ENCODE assay signal across 32 cellular contexts in genomic region chr14:74419086-74419485, GRCh38. TPM values are rescaled to one million over a fixed set of nuclear protein-coding genes. Genes with fewer than 3 reads are reported as not detected.
"Had no signal": no experiment of that assay in that cellular context is flagged by ENCODE, and none has a peak within 500 bp of the region (broad histone marks: within the 10 kb centered on the region; RNA-seq: fewer than 3 reads in every experiment).

No MANE protein-coding gene starts in this region.

- H3K4me1 Mint-ChIP-seq: activated CD4-positive, alpha-beta memory T cell treated with anti-CD3 and anti-CD28 coated beads, Interleukin-2, amount 10 ng/mL, durations not matched to agents 7 days and 5 days; activated CD4-positive, alpha-beta T cell treated with anti-CD3 and anti-CD28 coated beads, Interleukin-2, amount 10 ng/mL, durations not matched to agents 7 days and 5 days; activated naive CD4-positive, alpha-beta T cell treated with anti-CD3 and anti-CD28 coated beads, Interleukin-2, amount 50 U/mL, for 24 hours; activated naive CD8-positive, alpha-beta T cell treated with anti-CD3 and anti-CD28 coated beads for 36 hours; activated naive CD8-positive, alpha-beta T cell treated with anti-CD3 and anti-CD28 coated beads, Interleukin-2, amount 50 U/mL, for 24 hours had no signal

- H3K4me1 ChIP-seq: adrenal gland, esophagus muscularis mucosa, foreskin keratinocyte, gastrocnemius medialis, heart left ventricle had no signal

- ATAC-seq: activated naive CD8-positive, alpha-beta T cell treated with anti-CD3 and anti-CD28 coated beads, Interleukin-2, amount 50 U/mL, for 24 hours; activated T-cell treated with anti-CD3 and anti-CD28 coated beads, Interleukin-2, amount 50 U/mL, for 72 hours; body of pancreas; foreskin keratinocyte; gastrocnemius medialis; WTC11 had no signal

- H3K9me3 Mint-ChIP-seq: activated CD4-positive, alpha-beta memory T cell treated with anti-CD3 and anti-CD28 coated beads, Interleukin-2, amount 10 ng/mL, durations not matched to agents 7 days and 5 days; activated CD4-positive, alpha-beta T cell treated with anti-CD3 and anti-CD28 coated beads, Interleukin-2, amount 10 ng/mL, durations not matched to agents 7 days and 5 days; activated naive CD4-positive, alpha-beta T cell treated with anti-CD3 and anti-CD28 coated beads for 36 hours; activated naive CD4-positive, alpha-beta T cell treated with anti-CD3 and anti-CD28 coated beads, Interleukin-2, amount 50 U/mL, for 24 hours; activated naive CD8-positive, alpha-beta T cell treated with anti-CD3 and anti-CD28 coated beads for 36 hours; activated naive CD8-positive, alpha-beta T cell treated with anti-CD3 and anti-CD28 coated beads, Interleukin-2, amount 50 U/mL, for 24 hours; activated T-cell treated with anti-CD3 and anti-CD28 coated beads, Interleukin-2, amount 50 U/mL, for 24 hours; dendritic cell treated with granulocyte-macrophage colony-stimulating factor and Interleukin-4, amounts not matched to agents 40 ng/mL and 50 ng/mL, for 4 days; WTC11 had no signal

- H3K36me3 Mint-ChIP-seq: activated naive CD4-positive, alpha-beta T cell treated with anti-CD3 and anti-CD28 coated beads, Interleukin-2, amount 50 U/mL, for 24 hours; activated naive CD8-positive, alpha-beta T cell treated with anti-CD3 and anti-CD28 coated beads for 36 hours; WTC11 had no signal

- H3K27me3 ChIP-seq: body of pancreas had no signal

- H3K27ac Mint-ChIP-seq: activated CD4-positive, alpha-beta memory T cell treated with anti-CD3 and anti-CD28 coated beads, Interleukin-2, amount 10 ng/mL, durations not matched to agents 7 days and 5 days; activated CD4-positive, alpha-beta T cell treated with anti-CD3 and anti-CD28 coated beads, Interleukin-2, amount 10 ng/mL, durations not matched to agents 7 days and 5 days; activated naive CD4-positive, alpha-beta T cell treated with anti-CD3 and anti-CD28 coated beads for 36 hours; activated naive CD4-positive, alpha-beta T cell treated with anti-CD3 and anti-CD28 coated beads, Interleukin-2, amount 50 U/mL, for 24 hours; activated naive CD8-positive, alpha-beta T cell treated with anti-CD3 and anti-CD28 coated beads for 36 hours; activated naive CD8-positive, alpha-beta T cell treated with anti-CD3 and anti-CD28 coated beads, Interleukin-2, amount 50 U/mL, for 24 hours; activated T-cell treated with anti-CD3 and anti-CD28 coated beads, Interleukin-2, amount 50 U/mL, for 24 hours; activated T-cell treated with anti-CD3 and anti-CD28 coated beads, Interleukin-2, amount 50 U/mL, for 72 hours; dendritic cell treated with granulocyte-macrophage colony-stimulating factor and Interleukin-4, amounts not matched to agents 40 ng/mL and 50 ng/mL, for 4 days; WTC11 had no signal

- DNase-seq: activated CD4-positive, alpha-beta memory T cell treated with anti-CD3 and anti-CD28 coated beads, Interleukin-2, amount 10 ng/mL, durations not matched to agents 7 days and 5 days; activated CD4-positive, alpha-beta T cell treated with anti-CD3 and anti-CD28 coated beads for 1 hour; activated CD4-positive, alpha-beta T cell treated with anti-CD3 and anti-CD28 coated beads for 4 hours; activated CD4-positive, alpha-beta T cell treated with anti-CD3 and anti-CD28 coated beads, Interleukin-2, amount 10 ng/mL, durations not matched to agents 7 days and 5 days; activated CD4-positive, alpha-beta T cell treated with anti-CD3 and anti-CD28 coated beads, Interleukin-2, amount 50 U/mL, for 4 hours; activated CD8-positive, alpha-beta memory T cell treated with anti-CD3 and anti-CD28 coated beads, Interleukin-2, amount 50 U/mL, for 48 hours; activated effector memory CD4-positive, alpha-beta T cell treated with Interleukin-2 at 50 U/mL for 16 hours; activated naive CD4-positive, alpha-beta T cell treated with anti-CD3 and anti-CD28 coated beads for 36 hours; activated naive CD8-positive, alpha-beta T cell treated with anti-CD3 and anti-CD28 coated beads for 36 hours; activated naive CD8-positive, alpha-beta T cell treated with anti-CD3 and anti-CD28 coated beads, Interleukin-2, amount 50 U/mL, for 24 hours; activated T-cell treated with anti-CD3 and anti-CD28 coated beads for 4 hours; activated T-cell treated with anti-CD3 and anti-CD28 coated beads, Interleukin-2, amount 50 U/mL, for 24 hours; activated T-cell treated with anti-CD3 and anti-CD28 coated beads, Interleukin-2, amount 50 U/mL, for 72 hours; adrenal gland; amygdala; aorta; body of pancreas; cerebellar nuclear complex; dorsolateral prefrontal cortex; effector memory CD4-positive, alpha-beta T cell; erythroblast; foreskin keratinocyte; gastrocnemius medialis; glutamatergic neuron; heart left ventricle; T-helper 2 cell had no signal

- H3K4me3 Mint-ChIP-seq: activated CD4-positive, alpha-beta memory T cell treated with anti-CD3 and anti-CD28 coated beads, Interleukin-2, amount 10 ng/mL, durations not matched to agents 7 days and 5 days; activated CD4-positive, alpha-beta T cell treated with anti-CD3 and anti-CD28 coated beads, Interleukin-2, amount 10 ng/mL, durations not matched to agents 7 days and 5 days; activated naive CD4-positive, alpha-beta T cell treated with anti-CD3 and anti-CD28 coated beads for 36 hours; activated naive CD4-positive, alpha-beta T cell treated with anti-CD3 and anti-CD28 coated beads, Interleukin-2, amount 50 U/mL, for 24 hours; activated naive CD8-positive, alpha-beta T cell treated with anti-CD3 and anti-CD28 coated beads for 36 hours; activated naive CD8-positive, alpha-beta T cell treated with anti-CD3 and anti-CD28 coated beads, Interleukin-2, amount 50 U/mL, for 24 hours; activated T-cell treated with anti-CD3 and anti-CD28 coated beads, Interleukin-2, amount 50 U/mL, for 24 hours; activated T-cell treated with anti-CD3 and anti-CD28 coated beads, Interleukin-2, amount 50 U/mL, for 72 hours; dendritic cell treated with granulocyte-macrophage colony-stimulating factor and Interleukin-4, amounts not matched to agents 40 ng/mL and 50 ng/mL, for 4 days; WTC11 had no signal

- H3K27ac ChIP-seq: adrenal gland, body of pancreas, coronary artery, dorsolateral prefrontal cortex, esophagus muscularis mucosa, foreskin keratinocyte, gastrocnemius medialis, heart left ventricle had no signal

- H3K4me3 ChIP-seq: adrenal gland, body of pancreas, coronary artery, dorsolateral prefrontal cortex, esophagus muscularis mucosa, gastrocnemius medialis, heart left ventricle had no signal

- H3K9me3 ChIP-seq: adrenal gland, body of pancreas, esophagus muscularis mucosa, gastrocnemius medialis had no signal

- H3K36me3 ChIP-seq: adrenal gland, esophagus muscularis mucosa, gastrocnemius medialis, heart left ventricle had no signal

RNA-seq across cellular contexts. Expression of gene SYNDIG1L, which starts 6.9 kb away (rescaled TPM):
- total RNA-seq: activated CD4-positive, alpha-beta memory T cell treated with anti-CD3 and anti-CD28 coated beads, Interleukin-2, amount 10 ng/mL, durations not matched to agents 7 days and 5 days; activated CD4-positive, alpha-beta T cell treated with anti-CD3 and anti-CD28 coated beads, Interleukin-2, amount 10 ng/mL, durations not matched to agents 7 days and 5 days; activated naive CD4-positive, alpha-beta T cell treated with anti-CD3 and anti-CD28 coated beads for 36 hours; activated naive CD8-positive, alpha-beta T cell treated with anti-CD3 and anti-CD28 coated beads for 36 hours; activated T-cell treated with anti-CD3 and anti-CD28 coated beads, Interleukin-2, amount 50 U/mL, for 72 hours; foreskin keratinocyte; gastrocnemius medialis; T-helper 1 cell treated with Interleukin-12 subunit alpha and Interleukin-12 subunit beta and Interleukin-4 antibody, amounts not matched to agents 30 ng/mL and 1 ng/mL, for 36 hours had no signal
- polyA plus RNA-seq: foreskin keratinocyte had no signal
